11 cellular contexts compared by ENCODE assay signal in the genomic region with DNA sequence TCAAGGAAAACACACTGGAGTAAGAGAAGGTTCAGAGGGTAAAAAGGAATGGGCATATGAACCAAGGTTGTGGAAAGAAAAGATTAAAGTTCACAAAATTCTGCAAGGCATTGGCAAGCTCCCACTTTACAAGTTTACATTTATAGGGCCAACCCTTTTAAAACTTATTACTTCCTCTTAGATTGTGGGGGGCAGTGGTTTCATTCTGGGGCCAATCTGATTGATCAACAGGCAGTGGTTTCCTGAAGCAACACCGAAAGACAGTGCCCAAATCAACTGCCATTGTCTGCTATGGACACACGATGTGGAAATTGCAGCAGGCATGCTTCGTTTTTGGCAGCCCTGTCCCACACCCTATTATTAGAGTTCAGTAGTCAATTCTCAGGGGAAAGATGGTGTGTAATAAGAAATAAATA.
A peak's percentile ranks its signal among the peaks of the same experiment; 100 is the strongest.
DNase-seq lines count a peak whose midpoint lies in the region; ATAC-seq and TF ChIP-seq lines count a peak whose summit lies in the region.
"Had no signal": no experiment of that assay in that cellular context is flagged by ENCODE, and none has a peak within 500 bp of the region (broad histone marks: within the 10 kb centered on the region; RNA-seq: fewer than 3 reads in every experiment).

No MANE protein-coding gene starts in this region.

- no peak overlapping the region for H3K4me2 ChIP-seq in mammary epithelial cell (ENCODE audit: insufficient read depth, low read depth, low read length)
- peak overlapping the region; percentile 24; the same call in 1 of the 2 replicates for H3K4me2 ChIP-seq in OCI-LY3 (ENCODE audit: low read length)

- ATAC-seq in right cardiac atrium: peak; percentile 53 to 59
- peak; percentile 43 for ATAC-seq in upper lobe of right lung
- no peak for ATAC-seq in HG03378 (IDR thresholded peaks at IDR 0.05; ENCODE audit: unreplicated experiment)
- ATAC-seq in GM18873 (IDR thresholded peaks at IDR 0.05; ENCODE audit: low FRiP score, unreplicated experiment): no peak

- H3K36me3 ChIP-seq in breast epithelium: no peaks in the 10 kb centered on the region
- H3K36me3 ChIP-seq in mammary epithelial cell (ENCODE audit: insufficient read depth, low read length): no peaks in the 10 kb centered on the region
- no peaks in the 10 kb centered on the region for H3K36me3 ChIP-seq in OCI-LY3 (replicated peaks; ENCODE audit: low read depth, low read length)
- H3K36me3 ChIP-seq in upper lobe of right lung: no peaks in the 10 kb centered on the region

- H3K4me1 ChIP-seq in breast epithelium: no peaks in the 10 kb centered on the region
- H3K4me1 ChIP-seq in mammary epithelial cell (ENCODE audit: insufficient read depth, low read length): peaks cover 4% of the 10 kb centered on the region
- H3K4me1 ChIP-seq in OCI-LY3 (ENCODE audit: low read length): peaks cover 18% of the 10 kb centered on the region
- peaks cover 11% of the 10 kb centered on the region for H3K4me1 ChIP-seq in right cardiac atrium (ENCODE audit: control insufficient read depth, insufficient read depth, low read length)
- H3K4me1 ChIP-seq in upper lobe of right lung: peaks cover 19% of the 10 kb centered on the region

- BruUV-seq in mammary epithelial cell (replicated peaks; lab: Mats Ljungman, UMichigan): no TSS peak

- H3K27me3 ChIP-seq in breast epithelium (no peaks in the 10 kb centered on the region), mammary epithelial cell (ENCODE audit: insufficient read depth, low read length) (no peaks in the 10 kb centered on the region), OCI-LY3 (ENCODE audit: low read depth, low read length) (no peaks in the 10 kb centered on the region), right cardiac atrium (ENCODE audit: control insufficient read depth, insufficient read depth) (no peaks in the 10 kb centered on the region), upper lobe of right lung (no peaks in the 10 kb centered on the region)

- no peaks in the 10 kb centered on the region for H3K79me2 ChIP-seq in mammary epithelial cell (ENCODE audit: insufficient read depth, low read length)
- no peaks in the 10 kb centered on the region for H3K79me2 ChIP-seq in OCI-LY3 (ENCODE audit: low read length)

- CTCF ChIA-PET in mammary epithelial cell (lab: Charles Lee; ENCODE audit: low non-redundant PET): no interaction called here

- H3K4me3 ChIP-seq in breast epithelium (no peak overlapping the region), mammary epithelial cell (replicated peaks in 1 of 3; ENCODE audit: insufficient read depth in 1 of 3, low read depth in 2 of 3, low read length in 3 of 3) (no peak overlapping the region), OCI-LY3 (ENCODE audit: low read length) (no peak overlapping the region), right cardiac atrium (ENCODE audit: low read length) (no peak overlapping the region), upper lobe of right lung (no peak overlapping the region)

- H3K27ac ChIP-seq in breast epithelium (peak overlapping the region; percentile 5 to 78), mammary epithelial cell (ENCODE audit: insufficient read depth, low read depth, low read length) (no peak overlapping the region), OCI-LY3 (ENCODE audit: low read length) (no peak overlapping the region), right cardiac atrium (ENCODE audit: low read length) (no peak overlapping the region), upper lobe of right lung (no peak overlapping the region)

- intact Hi-C loops in breast epithelium (cut with DNase I; ENCODE audit: low total_unique reads) (no loop called here), mammary epithelial cell (cut with micrococcal nuclease) (no loop called here), right cardiac atrium (cut with DNase I) (no loop called here), upper lobe of right lung (cut with DNase I) (no loop called here)

- H3K9me3 ChIP-seq in breast epithelium (no peaks in the 10 kb centered on the region), mammary epithelial cell (replicated peaks; ENCODE audit: insufficient read depth, low read length) (no peaks in the 10 kb centered on the region), OCI-LY3 (ENCODE audit: insufficient read depth, low read length) (no peaks in the 10 kb centered on the region), right cardiac atrium (ENCODE audit: control insufficient read depth, low read length) (no peaks in the 10 kb centered on the region), upper lobe of right lung (no peaks in the 10 kb centered on the region)

- in situ Hi-C loops in mammary epithelial cell (cut with MboI; ENCODE audit: low sequenced_read_pairs in 2 of 2): no loop called here

- TF ChIP-seq CTCF in breast epithelium (IDR thresholded peaks at IDR 0.05) (no peak), mammary epithelial cell (conservative IDR thresholded peaks at IDR 0.05 in 1 of 2, IDR thresholded peaks at IDR 0.05 in 1 of 2; ENCODE audit: extremely low read depth in 1 of 2, insufficient read depth in 1 of 2, low read depth in 1 of 2, low read length in 2 of 2) (no peak), OCI-LY3 (IDR thresholded peaks at IDR 0.05; ENCODE audit: low read depth, low read length) (no peak), upper lobe of right lung (IDR thresholded peaks at IDR 0.05) (no peak)

- H2AFZ ChIP-seq in mammary epithelial cell (ENCODE audit: low read depth, low read length): no peak overlapping the region
- no peak overlapping the region for H2AFZ ChIP-seq in OCI-LY3 (ENCODE audit: low read depth, low read length)

- H3K9ac ChIP-seq in mammary epithelial cell (ENCODE audit: insufficient read depth, low read length) (no peak overlapping the region), OCI-LY3 (ENCODE audit: low read length) (no peak overlapping the region)

- no peak for DNase-seq in breast epithelium (ENCODE audit: low spot score in 2 of 2)
- DNase-seq in mammary epithelial cell: no peak
- DNase-seq in right cardiac atrium: peak in 2 of 3 donors; percentile 48 to 59
- DNase-seq in upper lobe of right lung: no peak
- DNase-seq in NCI-H128 (lab: John Stamatoyannopoulos, UW; ENCODE audit: unreplicated experiment): no peak
- DNase-seq: activated CD4-positive, alpha-beta T cell treated with anti-CD3 and anti-CD28 coated beads, Interleukin-2, amount 50 U/mL, for 4 hours; anterior cingulate cortex; NCI-H1105 had no signal

- no peaks in the 10 kb centered on the region for H4K20me1 ChIP-seq in mammary epithelial cell (ENCODE audit: insufficient read depth, low read length)
- H4K20me1 ChIP-seq in OCI-LY3 (ENCODE audit: insufficient read depth, low read length): no peaks in the 10 kb centered on the region

- WGBS in mammary epithelial cell (ENCODE audit: low coverage, missing lambda C conversion rate): 85% methylated on average over 3 of the region's 3 CpGs
- WGBS in right cardiac atrium: 14% methylated on average over 3 of the region's 3 CpGs

- dilution Hi-C loops in mammary epithelial cell (cut with HindIII; ENCODE audit: low sequenced_read_pairs): no loop called here

- TF ChIP-seq POLR2A in breast epithelium (IDR thresholded peaks at IDR 0.05): no peak

Comparison
In these comparisons a context has a peak if more than half of its experiments do, and no peak if none do; other contexts are left out.
1. H3K27ac ChIP-seq: peak in breast epithelium (2 of 2); none in mammary epithelial cell (single experiment), OCI-LY3 (single experiment), right cardiac atrium (single experiment) and upper lobe of right lung (single experiment).
2. DNase-seq: peak in right cardiac atrium (2 of 3); none in breast epithelium (0 of 2), mammary epithelial cell (single experiment), upper lobe of right lung (single experiment) and NCI-H128 (single experiment).
3. ATAC-seq: peak in right cardiac atrium (2 of 2) and upper lobe of right lung (single experiment); none in HG03378 (single experiment) and GM18873 (single experiment).